13 cellular contexts compared by ENCODE assay signal in genomic region chr10:126350216-126350992, GRCh38. TPM values are rescaled to one million over a fixed set of nuclear protein-coding genes. Genes with fewer than 3 reads are reported as not detected.
A peak's percentile ranks its signal among the peaks of the same experiment; 100 is the strongest.
DNase-seq lines count a peak whose midpoint lies in the region; ATAC-seq and TF ChIP-seq lines count a peak whose summit lies in the region.
"Had no signal": no experiment of that assay in that cellular context is flagged by ENCODE, and none has a peak within 500 bp of the region (broad histone marks: within the 10 kb centered on the region; RNA-seq: fewer than 3 reads in every experiment).

No MANE protein-coding gene starts in this region.

- H3K4me3 ChIP-seq in foreskin fibroblast (ENCODE audit: low read depth in 1 of 2, low read length in 2 of 2) (no peak overlapping the region), skeletal muscle cell (ENCODE audit: low read depth, low read length) (no peak overlapping the region)
- H3K4me3 ChIP-seq: SK-N-MC, suprapubic skin had no signal

- DNase-seq in H4 (ENCODE audit: low spot score) (peak; percentile 74), SW 1271 (lab: John Stamatoyannopoulos, UW) (peak; percentile 63 to 82), foreskin fibroblast (peak; percentile 83 to 85), skeletal muscle cell (ENCODE audit: low read depth) (peak; percentile 92), NCI-H1092 treated with DMSO at 0.1 percent for 48 hours (lab: John Stamatoyannopoulos, UW) (no peak), KBM-7 (no peak), DMS114 treated with DMSO at 0.1 percent for 48 hours (lab: John Stamatoyannopoulos, UW; ENCODE audit: unreplicated experiment) (no peak)
- DNase-seq: activated CD8-positive, alpha-beta memory T cell treated with anti-CD3 and anti-CD28 coated beads, Interleukin-2, amount 10 ng/mL, durations not matched to agents 7 days and 5 days; NCI-H1930 had no signal

- no peak for ATAC-seq in GM18907 (IDR thresholded peaks at IDR 0.05; ENCODE audit: unreplicated experiment)
- ATAC-seq: activated CD8-positive, alpha-beta memory T cell treated with anti-CD3 and anti-CD28 coated beads, Interleukin-2, amount 10 ng/mL, durations not matched to agents 7 days and 5 days; left lobe of liver had no signal

- in situ Hi-C loops in KBM-7 (cut with MboI; ENCODE audit: low pct_unique_long_range_greater_than_20kb, low sequenced_read_pairs), result no loop called here

- no peak for TF ChIP-seq CTCF in foreskin fibroblast (IDR thresholded peaks at IDR 0.05; ENCODE audit: low read depth, low read length)

RNA-seq across cellular contexts. Expression of gene ADAM12, which starts 37.9 kb away (rescaled TPM):
- total RNA-seq in H4 (2014; rRNA removed; shearing (Covaris generic)), result 1.3 and 2.0 TPM in 2 replicates
- total RNA-seq: left lobe of liver had no signal

Comparison
In these comparisons a context has a peak if more than half of its experiments do, and no peak if none do; other contexts are left out.
1. DNase-seq: peak in H4 (single experiment), SW 1271 (2 of 2), foreskin fibroblast (2 of 2) and skeletal muscle cell (single experiment); none in NCI-H1092 treated with DMSO at 0.1 percent for 48 hours (single experiment), KBM-7 (single experiment) and DMS114 treated with DMSO at 0.1 percent for 48 hours (single experiment).